17 cellular contexts compared by ENCODE assay signal in genomic region chr5:16457853-16458252, GRCh38. TPM values are rescaled to one million over a fixed set of nuclear protein-coding genes. Genes with fewer than 3 reads are reported as not detected.
A peak's percentile ranks its signal among the peaks of the same experiment; 100 is the strongest.
DNase-seq lines count a peak whose midpoint lies in the region; ATAC-seq lines count a peak whose summit lies in the region.
"Had no signal": no experiment of that assay in that cellular context is flagged by ENCODE, and none has a peak within 500 bp of the region (broad histone marks: within the 10 kb centered on the region; RNA-seq: fewer than 3 reads in every experiment).

No MANE protein-coding gene starts in this region.

- no peaks in the 10 kb centered on the region for H3K27me3 ChIP-seq in CD4-positive, CD25-positive, alpha-beta regulatory T cell (ENCODE audit: control insufficient read depth, insufficient read depth, low read length)
- H3K27me3 ChIP-seq in CD8-positive, alpha-beta memory T cell (ENCODE audit: insufficient read depth, low read length, poor library complexity, severe bottlenecking): no peaks in the 10 kb centered on the region
- H3K27me3 ChIP-seq: left lung, MG63, transverse colon had no signal

- peak overlapping the region; percentile 3 to 75 (median 54) for H3K27ac Mint-ChIP-seq in CD4-positive, CD25-positive, alpha-beta regulatory T cell
- H3K27ac Mint-ChIP-seq in CD8-positive, alpha-beta memory T cell: peak overlapping the region in 6 of 8 donors; percentile 10 to 72 (median 28)
- peak overlapping the region; percentile 47 for H3K27ac Mint-ChIP-seq in activated naive CD8-positive, alpha-beta T cell
- H3K27ac Mint-ChIP-seq: stimulated activated memory B cell treated with anti-CD40 and anti-IgM and Interleukin-4, amounts not matched to agents 10 μg/mL and 1 μg/mL and 100 μg/mL, for 72 hours had no signal

- CTCF ChIA-PET in CD8-positive, alpha-beta memory T cell (lab: Charles Lee): interaction anchor here (1.1 to 2.0 kb wide), 3 partner anchors 11 to 209 kb away, joined by 3 to 7 read pairs (median 3); no protein-coding TSS in a partner anchor

- H3K27me3 Mint-ChIP-seq in CD4-positive, CD25-positive, alpha-beta regulatory T cell: no peaks in the 10 kb centered on the region
- H3K27me3 Mint-ChIP-seq in CD8-positive, alpha-beta memory T cell: no peaks in the 10 kb centered on the region
- H3K27me3 Mint-ChIP-seq in activated naive CD8-positive, alpha-beta T cell: no peaks in the 10 kb centered on the region
- H3K27me3 Mint-ChIP-seq: stimulated activated memory B cell treated with anti-CD40 and anti-IgM and Interleukin-4, amounts not matched to agents 10 μg/mL and 1 μg/mL and 100 μg/mL, for 72 hours had no signal

- DNase-seq in CD4-positive, CD25-positive, alpha-beta regulatory T cell: no peak
- no peak for DNase-seq in CD8-positive, alpha-beta memory T cell
- peak; percentile 61 for DNase-seq in iris pigment epithelial cell (ENCODE audit: low read depth)
- DNase-seq: activated CD4-positive, alpha-beta T cell treated with anti-CD3 and anti-CD28 coated beads for 48 hours; activated effector memory CD4-positive, alpha-beta T cell treated with anti-CD3 and anti-CD28 coated beads, Interleukin-2, amount 50 U/mL, for 16 hours; DMS153; left lung; MG63; NCI-H1930; T1000; transverse colon had no signal

- POLR2A ChIA-PET in CD8-positive, alpha-beta memory T cell (lab: Charles Lee): no interaction called here

- no peaks in the 10 kb centered on the region for H3K9me3 ChIP-seq in CD4-positive, CD25-positive, alpha-beta regulatory T cell (ENCODE audit: control insufficient read depth in 2 of 2, low read length in 2 of 2)
- H3K9me3 ChIP-seq in CD8-positive, alpha-beta memory T cell (ENCODE audit: low read length): no peaks in the 10 kb centered on the region
- H3K9me3 ChIP-seq: left lung, MG63, transverse colon had no signal

- peaks cover 19 to 88% (median 64%) of the 10 kb centered on the region in 4 donors for H3K4me1 Mint-ChIP-seq in CD4-positive, CD25-positive, alpha-beta regulatory T cell
- H3K4me1 Mint-ChIP-seq in CD8-positive, alpha-beta memory T cell: peaks cover 66 to 96% (median 95%) of the 10 kb centered on the region in 3 donors
- H3K4me1 Mint-ChIP-seq in activated naive CD8-positive, alpha-beta T cell (ENCODE audit: low read depth): peaks cover 80% of the 10 kb centered on the region

- no peak for ATAC-seq in CD4-positive, CD25-positive, alpha-beta regulatory T cell (ENCODE audit: low read depth in 2 of 2)
- no peak for ATAC-seq in GM18907 (IDR thresholded peaks at IDR 0.05; ENCODE audit: unreplicated experiment)
- ATAC-seq in GM18517 (IDR thresholded peaks at IDR 0.05; ENCODE audit: unreplicated experiment): no peak
- no peak for ATAC-seq in HG02938 (IDR thresholded peaks at IDR 0.05; ENCODE audit: unreplicated experiment)
- ATAC-seq: HCT116; left lung; stimulated activated memory B cell treated with anti-CD40 and anti-IgM and Interleukin-4, amounts not matched to agents 10 μg/mL and 1 μg/mL and 100 μg/mL, for 72 hours had no signal

- peak overlapping the region; percentile 26 for H3K27ac ChIP-seq in CD4-positive, CD25-positive, alpha-beta regulatory T cell (ENCODE audit: insufficient read depth, low read length, poor library complexity, severe bottlenecking)
- H3K27ac ChIP-seq in CD8-positive, alpha-beta memory T cell (ENCODE audit: low read depth, low read length): no peak overlapping the region
- H3K27ac ChIP-seq: transverse colon had no signal

- H3K36me3 ChIP-seq in CD4-positive, CD25-positive, alpha-beta regulatory T cell (ENCODE audit: control insufficient read depth, insufficient read depth, low read length): peaks cover 82% of the 10 kb centered on the region
- peaks cover 52% of the 10 kb centered on the region for H3K36me3 ChIP-seq in CD8-positive, alpha-beta memory T cell (ENCODE audit: insufficient read depth, low read length)

- peaks cover 32% of the 10 kb centered on the region for H3K36me3 Mint-ChIP-seq in CD4-positive, CD25-positive, alpha-beta regulatory T cell
- H3K36me3 Mint-ChIP-seq in CD8-positive, alpha-beta memory T cell: peaks cover 5 to 91% (median 20%) of the 10 kb centered on the region in 3 donors
- peaks cover 13% of the 10 kb centered on the region for H3K36me3 Mint-ChIP-seq in activated naive CD8-positive, alpha-beta T cell

- H3K9me3 Mint-ChIP-seq in CD4-positive, CD25-positive, alpha-beta regulatory T cell: no peaks in the 10 kb centered on the region
- no peaks in the 10 kb centered on the region for H3K9me3 Mint-ChIP-seq in CD8-positive, alpha-beta memory T cell
- no peaks in the 10 kb centered on the region for H3K9me3 Mint-ChIP-seq in activated naive CD8-positive, alpha-beta T cell (ENCODE audit: low read depth)
- H3K9me3 Mint-ChIP-seq: stimulated activated memory B cell treated with anti-CD40 and anti-IgM and Interleukin-4, amounts not matched to agents 10 μg/mL and 1 μg/mL and 100 μg/mL, for 72 hours had no signal

- H3K4me3 ChIP-seq in CD4-positive, CD25-positive, alpha-beta regulatory T cell (ENCODE audit: low read depth, low read length): no peak overlapping the region
- no peak overlapping the region for H3K4me3 ChIP-seq in CD8-positive, alpha-beta memory T cell (ENCODE audit: low read length)
- H3K4me3 ChIP-seq: left lung, MG63, transverse colon had no signal

- H3K4me3 Mint-ChIP-seq in CD4-positive, CD25-positive, alpha-beta regulatory T cell: peak overlapping the region in 3 of 4 donors; percentile 8 to 38 (median 12)
- H3K4me3 Mint-ChIP-seq in CD8-positive, alpha-beta memory T cell: no peak overlapping the region
- peak overlapping the region; percentile 38 for H3K4me3 Mint-ChIP-seq in activated naive CD8-positive, alpha-beta T cell
- H3K4me3 Mint-ChIP-seq: stimulated activated memory B cell treated with anti-CD40 and anti-IgM and Interleukin-4, amounts not matched to agents 10 μg/mL and 1 μg/mL and 100 μg/mL, for 72 hours had no signal

- peaks cover 62% of the 10 kb centered on the region for H3K4me1 ChIP-seq in CD4-positive, CD25-positive, alpha-beta regulatory T cell (ENCODE audit: control insufficient read depth, insufficient read depth, low read length, poor library complexity, severe bottlenecking)
- peaks cover 68% of the 10 kb centered on the region for H3K4me1 ChIP-seq in CD8-positive, alpha-beta memory T cell (ENCODE audit: insufficient read depth, low read length)

RNA-seq across cellular contexts. Expression of gene ZNF622, which starts 7.7 kb away (rescaled TPM):
- 42.0 TPM for total RNA-seq in CD4-positive, CD25-positive, alpha-beta regulatory T cell
- polyA plus RNA-seq in CD4-positive, CD25-positive, alpha-beta regulatory T cell: 10 to 100 TPM; 51.8 to 69.8 (median 60.2) TPM
- 10 to 100 TPM; 45.1 to 45.9 TPM for total RNA-seq in CD8-positive, alpha-beta memory T cell
- polyA plus RNA-seq in CD8-positive, alpha-beta memory T cell: 54.9 TPM

Comparison
In these comparisons a context has a peak if more than half of its experiments do, and no peak if none do; other contexts are left out.
1. H3K4me3 Mint-ChIP-seq: peak in CD4-positive, CD25-positive, alpha-beta regulatory T cell (3 of 4) and activated naive CD8-positive, alpha-beta T cell (single experiment); none in CD8-positive, alpha-beta memory T cell (0 of 7).
2. Peak in every context shown above with its lines, with median percentiles within 50 percentile points of each other: H3K27ac Mint-ChIP-seq.